8 cellular contexts compared by ENCODE assay signal in the genomic region with DNA sequence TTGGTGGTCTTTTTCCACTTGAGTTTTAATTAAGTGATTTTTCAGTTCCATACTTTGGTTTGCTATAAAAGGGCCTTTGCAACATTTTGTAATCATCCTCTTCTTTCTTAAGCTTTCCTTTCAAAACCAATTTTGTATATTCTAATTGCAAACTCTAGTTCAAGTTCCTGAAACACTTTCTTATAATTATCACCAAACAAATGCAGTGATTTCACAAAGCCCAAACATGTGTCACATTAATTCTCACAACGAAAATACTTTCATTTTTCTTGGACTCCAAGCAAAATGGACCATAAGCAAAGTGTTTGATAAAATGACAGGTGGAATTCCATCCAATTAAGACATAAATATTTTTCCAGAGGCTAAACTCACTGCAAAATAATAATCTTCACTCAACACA.
"Had no signal": no experiment of that assay in that cellular context is flagged by ENCODE, and none has a peak within 500 bp of the region (broad histone marks: within the 10 kb centered on the region; RNA-seq: fewer than 3 reads in every experiment).

No MANE protein-coding gene starts in this region.

- ATAC-seq: GM12878 had no signal

- FAIRE-seq: G401.6, GM12878, GM12891, GM12892, GM18507, GM19239 had no signal

- H3K4me3 ChIP-seq: GM12878 had no signal

- DNase-seq: GDM1, GF-D8 had no signal
